ENCODE assay signal across 10 cellular contexts in the genomic region with DNA sequence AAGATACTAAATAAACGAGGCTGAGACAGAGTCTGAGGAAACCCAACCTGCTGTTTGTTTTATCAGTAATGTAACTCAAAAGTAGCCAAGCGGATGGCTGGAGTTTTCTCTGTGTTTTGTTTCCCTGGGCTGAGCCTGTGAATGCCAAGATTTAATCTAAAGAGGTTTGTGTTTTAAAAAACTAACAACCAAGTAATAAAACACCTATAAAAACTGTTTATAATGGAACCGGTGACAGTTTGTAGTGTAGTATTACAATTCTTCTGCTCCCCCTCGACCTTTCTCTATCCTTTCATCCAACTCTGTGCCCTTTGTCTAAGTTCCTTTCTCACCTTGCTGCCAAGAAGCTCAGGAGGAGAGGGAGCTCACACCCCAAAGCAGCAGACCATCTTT. TPM values are rescaled to one million over a fixed set of nuclear protein-coding genes. Genes with fewer than 3 reads are reported as not detected.
A peak's percentile ranks its signal among the peaks of the same experiment; 100 is the strongest.
DNase-seq lines count a peak whose midpoint lies in the region; ATAC-seq and TF ChIP-seq lines count a peak whose summit lies in the region.
"Had no signal": no experiment of that assay in that cellular context is flagged by ENCODE, and none has a peak within 500 bp of the region (broad histone marks: within the 10 kb centered on the region; RNA-seq: fewer than 3 reads in every experiment).

No MANE protein-coding gene starts in this region.

- DNase-seq in heart right ventricle (no peak), Right ventricle myocardium superior (no peak), mesenchymal stem cell (no peak), upper lobe of right lung (no peak), NCI-H2227 (lab: John Stamatoyannopoulos, UW; ENCODE audit: unreplicated experiment) (no peak), MV-4-11 (lab: John Stamatoyannopoulos, UW) (no peak)
- no peak for DNase-seq in activated T-helper 1 cell treated with anti-CD3 and anti-CD28 coated beads, Interleukin-12 subunit alpha, Interleukin-12 subunit beta, Interleukin-2, Interleukin-4 antibody, amounts not matched to agents 30 ng/mL and 10 ng/mL and 1 ng/mL, durations not matched to agents 14 hours and 24 hours and 36 hours (ENCODE audit: low spot score)
- DNase-seq: cerebellar nuclear complex, NCI-H2029 treated with DMSO at 0.1 percent for 48 hours had no signal

- peak overlapping the region; percentile 79 for H3K27ac Mint-ChIP-seq in activated T-helper 1 cell treated with anti-CD3 and anti-CD28 coated beads, Interleukin-12 subunit alpha, Interleukin-12 subunit beta, Interleukin-2, Interleukin-4 antibody, amounts not matched to agents 30 ng/mL and 10 ng/mL and 1 ng/mL, durations not matched to agents 14 hours and 24 hours and 36 hours

- H3K36me3 ChIP-seq in heart right ventricle (no peaks in the 10 kb centered on the region), mesenchymal stem cell (ENCODE audit: control insufficient read depth in 1 of 2, insufficient read depth in 2 of 2, low read depth in 1 of 2, low read length in 2 of 2) (no peaks in the 10 kb centered on the region), upper lobe of right lung (no peaks in the 10 kb centered on the region)

- H3K4me3 ChIP-seq in heart right ventricle, result no peak overlapping the region
- no peak overlapping the region for H3K4me3 ChIP-seq in mesenchymal stem cell (ENCODE audit: insufficient read depth in 1 of 2, low read depth in 1 of 2, low read length in 2 of 2)
- peak overlapping the region; percentile 87 for H3K4me3 ChIP-seq in upper lobe of right lung

- peaks cover 3% of the 10 kb centered on the region for H3K36me3 Mint-ChIP-seq in activated T-helper 1 cell treated with anti-CD3 and anti-CD28 coated beads, Interleukin-12 subunit alpha, Interleukin-12 subunit beta, Interleukin-2, Interleukin-4 antibody, amounts not matched to agents 30 ng/mL and 10 ng/mL and 1 ng/mL, durations not matched to agents 14 hours and 24 hours and 36 hours (ENCODE audit: low read depth)

- H3K14ac ChIP-seq in mesenchymal stem cell (ENCODE audit: low read length in 2 of 2), result no peak overlapping the region

- no peak overlapping the region for H3K4me2 ChIP-seq in mesenchymal stem cell (ENCODE audit: low read length, poor library complexity, severe bottlenecking)

- H4K91ac ChIP-seq in mesenchymal stem cell (ENCODE audit: low read length), result no peak overlapping the region

- intact Hi-C loops in heart right ventricle (cut with DNase I) (loop anchor here in 8 of 10 donors (5.0 to 10.0 kb wide), 13 partner anchors 101 to 669 kb away; partner anchors contain the start of genes ADK (in 1 of the 8), AP3M1 (in 1 of the 8) and COMTD1 (in 1 of the 8)), Right ventricle myocardium superior (cut with DNase I) (loop anchor here (10.0 kb wide), 1 partner anchor 291 kb away; the partner anchor contains the start of gene SAMD8), upper lobe of right lung (cut with DNase I) (no loop called here)
- intact Hi-C loops in activated T-helper 1 cell treated with anti-CD3 and anti-CD28 coated beads, Interleukin-12 subunit alpha, Interleukin-12 subunit beta, Interleukin-2, Interleukin-4 antibody, amounts not matched to agents 30 ng/mL and 10 ng/mL and 1 ng/mL, durations not matched to agents 14 hours and 24 hours and 36 hours (cut with micrococcal nuclease), result loop anchor here (2.0 kb wide), 1 partner anchor 69 kb away; no protein-coding TSS in a partner anchor

- no peak overlapping the region for H2BK12ac ChIP-seq in mesenchymal stem cell (ENCODE audit: low read length in 2 of 2)

- H2BK5ac ChIP-seq in mesenchymal stem cell (ENCODE audit: low read depth, low read length, poor library complexity, severe bottlenecking), result no peak overlapping the region

- H3K27me3 ChIP-seq in heart right ventricle (no peaks in the 10 kb centered on the region), mesenchymal stem cell (ENCODE audit: control insufficient read depth in 1 of 2, insufficient read depth in 1 of 2, low read length in 2 of 2) (no peaks in the 10 kb centered on the region), upper lobe of right lung (no peaks in the 10 kb centered on the region)

- H3K9me3 Mint-ChIP-seq in activated T-helper 1 cell treated with anti-CD3 and anti-CD28 coated beads, Interleukin-12 subunit alpha, Interleukin-12 subunit beta, Interleukin-2, Interleukin-4 antibody, amounts not matched to agents 30 ng/mL and 10 ng/mL and 1 ng/mL, durations not matched to agents 14 hours and 24 hours and 36 hours, result no peaks in the 10 kb centered on the region

- H2AFZ ChIP-seq in mesenchymal stem cell (ENCODE audit: low read depth, low read length), result no peak overlapping the region

- no peak overlapping the region for H2BK15ac ChIP-seq in mesenchymal stem cell (ENCODE audit: low read depth, poor library complexity, severe bottlenecking)

- peak overlapping the region in 1 of 2 experiments; percentile 67 for H3K4ac ChIP-seq in mesenchymal stem cell (ENCODE audit: low read depth in 1 of 2, low read length in 2 of 2)

- ATAC-seq in heart right ventricle, result no peak
- ATAC-seq in Right ventricle myocardium superior (ENCODE audit: poor library complexity), result no peak
- ATAC-seq in upper lobe of right lung, result no peak
- ATAC-seq in GM21360 (IDR thresholded peaks at IDR 0.05; ENCODE audit: unreplicated experiment), result no peak

- no peak overlapping the region for H3K9ac ChIP-seq in mesenchymal stem cell (ENCODE audit: low read length)

- H3K27ac ChIP-seq in heart right ventricle (peak overlapping the region in 7 of 10 donors; percentile 86 to 100 (median 95)), mesenchymal stem cell (ENCODE audit: low read length, poor library complexity, severe bottlenecking) (no peak overlapping the region), upper lobe of right lung (peak overlapping the region; percentile 99)

- H3K27me3 Mint-ChIP-seq in activated T-helper 1 cell treated with anti-CD3 and anti-CD28 coated beads, Interleukin-12 subunit alpha, Interleukin-12 subunit beta, Interleukin-2, Interleukin-4 antibody, amounts not matched to agents 30 ng/mL and 10 ng/mL and 1 ng/mL, durations not matched to agents 14 hours and 24 hours and 36 hours (ENCODE audit: insufficient read depth), result no peaks in the 10 kb centered on the region

- H3K9me3 ChIP-seq in heart right ventricle, result no peaks in the 10 kb centered on the region
- H3K9me3 ChIP-seq in mesenchymal stem cell (ENCODE audit: control insufficient read depth, low read length), result no peaks in the 10 kb centered on the region
- H3K9me3 ChIP-seq in upper lobe of right lung, result no peaks in the 10 kb centered on the region

- no peak overlapping the region for H2BK120ac ChIP-seq in mesenchymal stem cell (ENCODE audit: low read depth, low read length)

- no peak overlapping the region for H3K23ac ChIP-seq in mesenchymal stem cell (ENCODE audit: low read length in 2 of 2)

- H2AK5ac ChIP-seq in mesenchymal stem cell (ENCODE audit: low read length, severe bottlenecking), result no peak overlapping the region

- TF ChIP-seq CTCF in heart right ventricle (IDR thresholded peaks at IDR 0.05), result no peak
- TF ChIP-seq CTCF in upper lobe of right lung (IDR thresholded peaks at IDR 0.05), result no peak

- H3K4me1 ChIP-seq in heart right ventricle (peaks cover 5 to 52% (median 43%) of the 10 kb centered on the region in 9 donors), mesenchymal stem cell (ENCODE audit: control insufficient read depth, insufficient read depth, low read depth, low read length) (peaks cover 10% of the 10 kb centered on the region), upper lobe of right lung (peaks cover 40% of the 10 kb centered on the region)

- WGBS in heart right ventricle, 2 donors, result 37 to 38% methylated on average over 4 of the region's 4 CpGs
- WGBS in mesenchymal stem cell, result 78% methylated on average over 2 of the region's 4 CpGs

- H3K4me3 Mint-ChIP-seq in activated T-helper 1 cell treated with anti-CD3 and anti-CD28 coated beads, Interleukin-12 subunit alpha, Interleukin-12 subunit beta, Interleukin-2, Interleukin-4 antibody, amounts not matched to agents 30 ng/mL and 10 ng/mL and 1 ng/mL, durations not matched to agents 14 hours and 24 hours and 36 hours, result peak overlapping the region; percentile 85

- H4K8ac ChIP-seq in mesenchymal stem cell (ENCODE audit: low read length), result peak overlapping the region; percentile 76

- peaks cover 9% of the 10 kb centered on the region for H3K79me1 ChIP-seq in mesenchymal stem cell (replicated peaks; ENCODE audit: low read length, poor library complexity, severe bottlenecking)

- H3K4me1 Mint-ChIP-seq in activated T-helper 1 cell treated with anti-CD3 and anti-CD28 coated beads, Interleukin-12 subunit alpha, Interleukin-12 subunit beta, Interleukin-2, Interleukin-4 antibody, amounts not matched to agents 30 ng/mL and 10 ng/mL and 1 ng/mL, durations not matched to agents 14 hours and 24 hours and 36 hours (ENCODE audit: low read depth), result peaks cover 40% of the 10 kb centered on the region

- no peak overlapping the region for H3K18ac ChIP-seq in mesenchymal stem cell (ENCODE audit: low read depth in 1 of 2, low read length in 2 of 2)

RNA-seq across cellular contexts. Expression of gene KAT6B, which starts 2.6 kb away (rescaled TPM):
- total RNA-seq in heart right ventricle (10 to 100 TPM; 28.3 to 58.4 (median 51.5) TPM), Right ventricle myocardium superior (36.2 TPM), upper lobe of right lung (45.4 TPM)
- 10 to 100 TPM in 1 of 2 donors, 1 to 10 TPM in 1; 3.4 to 15.4 TPM for polyA plus RNA-seq in heart right ventricle
- total RNA-seq in activated T-helper 1 cell treated with anti-CD3 and anti-CD28 coated beads, Interleukin-12 subunit alpha, Interleukin-12 subunit beta, Interleukin-2, Interleukin-4 antibody, amounts not matched to agents 30 ng/mL and 10 ng/mL and 1 ng/mL, durations not matched to agents 14 hours and 24 hours and 36 hours, result 24.6 and 26.9 TPM in 2 replicates
- polyA plus RNA-seq in mesenchymal stem cell (2013, experiment 1 of 2), result 9.1 TPM
- 9.0 TPM for polyA plus RNA-seq in mesenchymal stem cell (2013, experiment 2 of 2)
